8 cellular contexts compared by ENCODE assay signal in the genomic region with DNA sequence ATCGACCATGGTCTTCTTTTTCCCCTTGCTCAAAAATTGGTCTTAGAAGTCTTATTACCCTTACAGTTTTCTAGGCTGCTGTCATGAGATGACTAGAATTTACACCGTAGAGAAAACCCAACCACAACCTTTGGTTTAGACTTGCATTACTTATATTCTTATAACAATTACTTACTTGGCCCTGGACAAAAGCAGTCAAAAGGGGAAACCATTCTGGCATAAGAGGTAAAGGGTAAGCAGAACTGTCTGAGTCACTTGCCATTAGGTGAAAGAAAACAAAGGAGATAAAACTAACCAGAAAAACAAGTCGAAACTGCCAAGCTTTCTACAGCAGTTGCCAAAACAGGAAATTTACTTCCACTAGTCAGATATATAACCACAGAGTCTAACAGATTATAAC. TPM values are rescaled to one million over a fixed set of nuclear protein-coding genes. Genes with fewer than 3 reads are reported as not detected.
DNase-seq lines count a peak whose midpoint lies in the region; ATAC-seq and TF ChIP-seq lines count a peak whose summit lies in the region.

No MANE protein-coding gene starts in this region.

- no peak overlapping the region for H3K4me3 ChIP-seq in cardiac fibroblast (replicated peaks in 1 of 2; ENCODE audit: low read depth in 2 of 2, low read length in 2 of 2)
- H3K4me3 ChIP-seq in trophoblast cell (ENCODE audit: low read depth, low read length) = no peak overlapping the region
- H3K4me3 ChIP-seq in dorsolateral prefrontal cortex = no peak overlapping the region

- H2AFZ ChIP-seq in trophoblast cell (ENCODE audit: insufficient read depth, low read length, poor library complexity) = no peak overlapping the region

- H2BK5ac ChIP-seq in trophoblast cell (ENCODE audit: low read depth, low read length, poor library complexity) = no peak overlapping the region

- DNase-seq in MV-4-11 (lab: John Stamatoyannopoulos, UW) = peak; percentile 41
- DNase-seq in cardiac fibroblast (ENCODE audit: low read depth in 2 of 2) = peak; percentile 79 to 92
- peak; percentile 4 to 60 for DNase-seq in trophoblast cell
- no peak for DNase-seq in NCI-H1930 (lab: John Stamatoyannopoulos, UW)
- no peak for DNase-seq in dorsolateral prefrontal cortex
- no peak for DNase-seq in NCI-H345 treated with DMSO at 0.1 percent for 48 hours (lab: John Stamatoyannopoulos, UW; ENCODE audit: unreplicated experiment)

- H3K9ac ChIP-seq in trophoblast cell (ENCODE audit: low read length) = no peak overlapping the region

- H3K4ac ChIP-seq in trophoblast cell (ENCODE audit: low read depth, low read length) = no peak overlapping the region

- H4K8ac ChIP-seq in trophoblast cell (ENCODE audit: low read depth, low read length) = no peak overlapping the region

- no peak overlapping the region for H4K91ac ChIP-seq in trophoblast cell (ENCODE audit: low read depth, low read length)

- no CpG with 5 or more reads among the region's 3 CpGs for WGBS in trophoblast cell (ENCODE audit: extremely low coverage, insufficient coverage, insufficient read length)

- no peak overlapping the region for H2BK12ac ChIP-seq in trophoblast cell (ENCODE audit: low read length)

- H4K12ac ChIP-seq in trophoblast cell (ENCODE audit: low read depth, low read length) = no peak overlapping the region

- ATAC-seq in GM18858 (IDR thresholded peaks at IDR 0.05; ENCODE audit: unreplicated experiment) (peak; percentile 65), HG02571 (IDR thresholded peaks at IDR 0.05; ENCODE audit: unreplicated experiment) (peak; percentile 53)

- peaks cover 4 to 12% of the 10 kb centered on the region in 2 experiments for H3K4me1 ChIP-seq in trophoblast cell (ENCODE audit: control insufficient read depth in 1 of 2, insufficient read depth in 2 of 2, low read length in 2 of 2)

- no peak overlapping the region for H3K23ac ChIP-seq in trophoblast cell (ENCODE audit: low read length)

- H2BK120ac ChIP-seq in trophoblast cell (ENCODE audit: insufficient read depth, low read length, poor library complexity) = no peak overlapping the region

- no peaks in the 10 kb centered on the region for H3K27me3 ChIP-seq in trophoblast cell (ENCODE audit: insufficient read depth, low read length)
- no peaks in the 10 kb centered on the region for H3K27me3 ChIP-seq in dorsolateral prefrontal cortex

- TF ChIP-seq CTCF in cardiac fibroblast (IDR thresholded peaks at IDR 0.05; ENCODE audit: low read depth, low read length) (no peak), dorsolateral prefrontal cortex (IDR thresholded peaks at IDR 0.05 in 54 of 56, conservative IDR thresholded peaks at IDR 0.05 in 2 of 56; ENCODE audit: low read depth in 1 of 56, partially characterized antibody in 56 of 56) (no peak)

- intact Hi-C loops in dorsolateral prefrontal cortex (cut with DNase I) = no loop called here

- peaks cover 2 to 6% of the 10 kb centered on the region in 2 experiments for H3K36me3 ChIP-seq in trophoblast cell (ENCODE audit: control insufficient read depth in 1 of 2, insufficient read depth in 2 of 2, low read length in 2 of 2)

- H2AK5ac ChIP-seq in trophoblast cell (ENCODE audit: low read length) = no peak overlapping the region

- H3K18ac ChIP-seq in trophoblast cell (ENCODE audit: low read length) = no peak overlapping the region

- H3K9me3 ChIP-seq in trophoblast cell (ENCODE audit: insufficient read depth, low read depth, low read length) = no peaks in the 10 kb centered on the region

- no peak overlapping the region for H3K14ac ChIP-seq in trophoblast cell (ENCODE audit: low read length)

- no peak overlapping the region for H3K4me2 ChIP-seq in trophoblast cell (ENCODE audit: low read length)

- peaks cover 8% of the 10 kb centered on the region for H3K79me2 ChIP-seq in trophoblast cell (ENCODE audit: control insufficient read depth, insufficient read depth, low read length, poor library complexity)

- peaks cover 5% of the 10 kb centered on the region for H3K79me1 ChIP-seq in trophoblast cell (ENCODE audit: low read length)

- peak overlapping the region; percentile 47 for H3K27ac ChIP-seq in trophoblast cell (ENCODE audit: low read depth, low read length)
- no peak overlapping the region for H3K27ac ChIP-seq in dorsolateral prefrontal cortex

RNA-seq across cellular contexts. Expression of gene TMEM245, which starts 17.9 kb away (rescaled TPM):
- polyA plus RNA-seq in trophoblast cell (2013) = 48.2 and 49.2 TPM in 2 replicates
- 100 to 1,000 TPM in 1 of 120 experiments, 10 to 100 TPM in 119; 53.4 to 104 (median 72.3) TPM for total RNA-seq in dorsolateral prefrontal cortex

Comparison
In these comparisons a context has a peak if more than half of its experiments do, and no peak if none do; other contexts are left out.
1. DNase-seq: peak in MV-4-11 (single experiment), cardiac fibroblast (2 of 2) and trophoblast cell (2 of 2); none in NCI-H1930 (0 of 2), dorsolateral prefrontal cortex (0 of 10) and NCI-H345 treated with DMSO at 0.1 percent for 48 hours (single experiment).